Comparison of ENCODE assay signal across 10 cellular contexts in the genomic region with DNA sequence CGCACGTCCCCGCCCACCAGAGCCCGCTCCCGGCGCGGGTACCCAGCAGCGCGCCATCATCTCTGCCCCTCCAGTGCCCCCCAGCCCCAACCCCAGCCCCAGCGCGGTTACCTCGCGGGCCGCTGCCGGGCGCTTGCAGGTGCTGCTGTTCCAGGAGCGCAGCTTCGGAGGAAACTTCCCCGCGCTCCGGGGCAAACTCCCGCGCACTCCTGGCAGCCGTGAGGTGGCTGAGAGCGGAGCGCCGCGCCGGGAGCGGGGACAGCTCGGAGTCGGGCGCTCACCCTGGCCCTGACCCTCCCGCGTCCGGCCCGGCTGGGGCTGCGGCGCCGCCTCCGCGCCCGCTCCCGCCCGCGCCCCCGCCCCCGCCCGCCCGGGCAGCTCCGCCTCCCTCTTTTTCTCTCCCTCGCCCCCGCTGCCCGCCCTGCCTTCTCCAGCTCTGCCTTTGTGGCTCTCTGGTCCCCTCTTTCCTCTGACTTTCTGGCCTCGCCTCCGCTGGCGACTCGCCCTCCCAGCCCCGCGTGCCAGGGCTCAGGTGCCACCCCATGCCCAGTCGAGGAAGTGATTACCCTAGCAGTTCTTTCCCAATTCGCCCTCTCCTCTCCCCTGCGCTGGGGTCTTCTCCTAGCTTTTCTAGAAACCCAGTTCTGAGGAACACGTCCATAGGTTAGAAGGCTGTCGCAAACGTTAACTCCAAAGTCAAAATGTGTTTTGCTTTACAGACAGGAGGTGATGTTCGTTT. TPM values are rescaled to one million over a fixed set of nuclear protein-coding genes. Genes with fewer than 3 reads are reported as not detected.
DNase-seq lines count a peak whose midpoint lies in the region; ATAC-seq and TF ChIP-seq lines count a peak whose summit lies in the region.
"Had no signal": no experiment of that assay in that cellular context is flagged by ENCODE, and none has a peak within 500 bp of the region (broad histone marks: within the 10 kb centered on the region; RNA-seq: fewer than 3 reads in every experiment).

A gene with protein sequence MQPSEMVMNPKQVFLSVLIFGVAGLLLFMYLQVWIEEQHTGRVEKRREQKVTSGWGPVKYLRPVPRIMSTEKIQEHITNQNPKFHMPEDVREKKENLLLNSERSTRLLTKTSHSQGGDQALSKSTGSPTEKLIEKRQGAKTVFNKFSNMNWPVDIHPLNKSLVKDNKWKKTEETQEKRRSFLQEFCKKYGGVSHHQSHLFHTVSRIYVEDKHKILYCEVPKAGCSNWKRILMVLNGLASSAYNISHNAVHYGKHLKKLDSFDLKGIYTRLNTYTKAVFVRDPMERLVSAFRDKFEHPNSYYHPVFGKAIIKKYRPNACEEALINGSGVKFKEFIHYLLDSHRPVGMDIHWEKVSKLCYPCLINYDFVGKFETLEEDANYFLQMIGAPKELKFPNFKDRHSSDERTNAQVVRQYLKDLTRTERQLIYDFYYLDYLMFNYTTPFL (minus strand): TSS at position 284 of the 739 bp plus-strand sequence. CDS start 42,499 bp downstream, outside the sequence.

- ATAC-seq in esophagus mucosa = peak; percentile 52
- ATAC-seq in GM21529 (IDR thresholded peaks at IDR 0.05; ENCODE audit: unreplicated experiment) = no peak
- no peak for ATAC-seq in HG02870 (IDR thresholded peaks at IDR 0.05; ENCODE audit: unreplicated experiment)
- ATAC-seq in GM19397 (IDR thresholded peaks at IDR 0.05; ENCODE audit: unreplicated experiment) = no peak

- H3K9me3 Mint-ChIP-seq in Calu3 (ENCODE audit: low read depth, unreplicated experiment) (no peaks in the 10 kb centered on the region), neural crest cell (no peaks in the 10 kb centered on the region)

- no TSS peak for BruUV-seq in Calu3 (replicated peaks; lab: Mats Ljungman, UMichigan)

- H3K36me3 Mint-ChIP-seq in Calu3 (ENCODE audit: insufficient read depth, unreplicated experiment) = peaks cover 27% of the 10 kb centered on the region
- no peaks in the 10 kb centered on the region for H3K36me3 Mint-ChIP-seq in neural crest cell (ENCODE audit: low read depth)
- H3K36me3 Mint-ChIP-seq: CD4-positive, CD25-positive, alpha-beta regulatory T cell; naive B cell had no signal

- intact Hi-C loops in Calu3 (cut with micrococcal nuclease; ENCODE audit: unreplicated experiment) = loop anchor here (2.0 to 10.0 kb wide), 3 partner anchors 42 to 370 kb away; no protein-coding TSS in a partner anchor

- H3K27ac Mint-ChIP-seq in Calu3 (ENCODE audit: unreplicated experiment) = peak within 1 kb of the TSS; percentile 92
- H3K27ac Mint-ChIP-seq in neural crest cell (ENCODE audit: unreplicated experiment) = no peak within 1 kb of the TSS

- TF ChIP-seq CTCF in Calu3 (IDR thresholded peaks at IDR 0.05; ENCODE audit: unreplicated experiment) = no peak
- no peak for TF ChIP-seq CTCF in neural crest cell (conservative IDR thresholded peaks at IDR 0.05)

- H3K27me3 Mint-ChIP-seq in Calu3 (ENCODE audit: unreplicated experiment) = no peaks in the 10 kb centered on the region
- peaks cover 60% of the 10 kb centered on the region for H3K27me3 Mint-ChIP-seq in neural crest cell (ENCODE audit: low read depth)

- H3K4me1 Mint-ChIP-seq in Calu3 (ENCODE audit: low read depth, unreplicated experiment) (peaks cover 64% of the 10 kb centered on the region), neural crest cell (peaks cover 15% of the 10 kb centered on the region)
- H3K4me1 Mint-ChIP-seq: CD4-positive, CD25-positive, alpha-beta regulatory T cell had no signal

- peak; percentile 79 for DNase-seq in Calu3
- DNase-seq in NCI-H345 (lab: John Stamatoyannopoulos, UW) = peak; percentile 73
- DNase-seq in neural crest cell (ENCODE audit: low read depth, low spot score) = peak; percentile 29
- DNase-seq in NCI-H1694 (lab: John Stamatoyannopoulos, UW) = no peak
- DNase-seq: CD4-positive, CD25-positive, alpha-beta regulatory T cell; naive B cell had no signal

- peak within 1 kb of the TSS; percentile 99 for H3K4me3 Mint-ChIP-seq in Calu3 (ENCODE audit: low read depth, unreplicated experiment)
- peak within 1 kb of the TSS; percentile 90 for H3K4me3 Mint-ChIP-seq in neural crest cell
- H3K4me3 Mint-ChIP-seq: CD4-positive, CD25-positive, alpha-beta regulatory T cell; naive B cell had no signal

- CTCF ChIA-PET in Calu3 (lab: Charles Lee) = interaction anchor here (1.5 kb wide), 1 partner anchor 167 kb away, joined by 5 read pairs; no protein-coding TSS in a partner anchor

RNA-seq across cellular contexts. Expression of the gene that starts here (rescaled TPM):
- total RNA-seq in Calu3 (2022) = 50.4 and 56.9 TPM in 2 replicates
- 0.56 TPM for total RNA-seq in esophagus mucosa
- 0.49 and 0.64 TPM in 2 replicates for total RNA-seq in neural crest cell
- total RNA-seq: CD4-positive, CD25-positive, alpha-beta regulatory T cell had no signal

Comparison
In these comparisons a context has a peak if more than half of its experiments do, and no peak if none do; other contexts are left out.
1. RNA of the gene that starts here (total RNA-seq): 50.4 to 56.9 TPM in Calu3; 0.56 TPM in esophagus mucosa (single experiment) and 0.49 to 0.64 TPM in neural crest cell; every median in the first group is over 10 times any median in the second.
2. Peak in ATAC-seq in esophagus mucosa; RNA of the gene not detected or under 1 TPM.
3. Peak in DNase-seq in neural crest cell; RNA of the gene not detected or under 1 TPM.